ENCODE assay signal across 8 cellular contexts in genomic region chr16:31458073-31458834, GRCh38. TPM values are rescaled to one million over a fixed set of nuclear protein-coding genes. Genes with fewer than 3 reads are reported as not detected.
A peak's percentile ranks its signal among the peaks of the same experiment; 100 is the strongest.
DNase-seq lines count a peak whose midpoint lies in the region; ATAC-seq and TF ChIP-seq lines count a peak whose summit lies in the region.

No MANE protein-coding gene starts in this region.

- H3K27ac ChIP-seq in SJSA1: peak overlapping the region; percentile 100
- H3K27ac ChIP-seq in adrenal gland: peak overlapping the region; percentile 96 to 100 (median 99)
- no peak overlapping the region for H3K27ac ChIP-seq in iPS DF 6.9 (ENCODE audit: low read length)
- peak overlapping the region; percentile 97 for H3K27ac ChIP-seq in skeletal muscle tissue (ENCODE audit: low read depth, low read length)

- peak; percentile 85 for DNase-seq in NK-92 treated with Interleukin-12 subunit alpha and Interleukin-12 subunit beta, amount 100 ng/mL, for 24 hours (lab: John Stamatoyannopoulos, UW)
- no peak for DNase-seq in NK-92 (lab: John Stamatoyannopoulos, UW; ENCODE audit: unreplicated experiment)
- DNase-seq in SJSA1 (ENCODE audit: low read depth in 1 of 2, low spot score in 2 of 2): peak in 1 of 2 experiments; percentile 49
- peak in 6 of 7 donors; percentile 62 to 82 (median 68) for DNase-seq in adrenal gland
- no peak for DNase-seq in iPS DF 6.9 (ENCODE audit: low read depth, low spot score)
- no peak for DNase-seq in epidermal melanocyte (ENCODE audit: insufficient read length, low spot score)

- H3K27me3 ChIP-seq in SJSA1 (replicated peaks): no peaks in the 10 kb centered on the region
- no peaks in the 10 kb centered on the region for H3K27me3 ChIP-seq in adrenal gland
- H3K27me3 ChIP-seq in iPS DF 6.9 (ENCODE audit: control insufficient read depth, insufficient read depth, low read length): no peaks in the 10 kb centered on the region
- H3K27me3 ChIP-seq in skeletal muscle tissue (ENCODE audit: control insufficient read depth in 3 of 3, insufficient read depth in 3 of 3, low read length in 3 of 3): no peaks in the 10 kb centered on the region

- WGBS in adrenal gland, 4 donors: 0 to 1% (median 1%) methylated on average over 5 to 42 of the region's 42 CpGs
- no CpG with 5 or more reads among the region's 42 CpGs for WGBS in iPS DF 6.9 (ENCODE audit: insufficient coverage, insufficient read length)

- peak; percentile 11 to 60 for TF ChIP-seq POLR2A in adrenal gland (IDR thresholded peaks at IDR 0.05)

- intact Hi-C loops in adrenal gland (cut with DNase I): no loop called here

- TF ChIP-seq CTCF in adrenal gland (IDR thresholded peaks at IDR 0.05): peak in 3 of 6 experiments; percentile 20 to 30 (median 26)

- H3K9me3 ChIP-seq in SJSA1 (replicated peaks) (no peaks in the 10 kb centered on the region), adrenal gland (replicated peaks in 1 of 3) (no peaks in the 10 kb centered on the region), iPS DF 6.9 (ENCODE audit: control insufficient read depth, insufficient read depth, low read length) (no peaks in the 10 kb centered on the region), skeletal muscle tissue (ENCODE audit: control insufficient read depth in 3 of 3, low read length in 3 of 3) (no peaks in the 10 kb centered on the region)

- H3K4me1 ChIP-seq in SJSA1 (replicated peaks) (peaks cover 24% of the 10 kb centered on the region), adrenal gland (replicated peaks in 1 of 2) (peaks cover 37 to 57% of the 10 kb centered on the region in 2 donors), iPS DF 6.9 (ENCODE audit: control insufficient read depth, insufficient read depth, low read length) (peaks cover 5% of the 10 kb centered on the region), skeletal muscle tissue (ENCODE audit: control insufficient read depth in 3 of 3, insufficient read depth in 3 of 3, low read length in 3 of 3) (peaks cover 49 to 52% (median 50%) of the 10 kb centered on the region in 3 donors)

- H3K36me3 ChIP-seq in SJSA1 (peaks cover 23% of the 10 kb centered on the region), adrenal gland (replicated peaks in 1 of 2) (peaks cover 0 to 15% of the 10 kb centered on the region in 2 donors), iPS DF 6.9 (ENCODE audit: control insufficient read depth, insufficient read depth, low read length) (no peaks in the 10 kb centered on the region), skeletal muscle tissue (ENCODE audit: control insufficient read depth in 3 of 3, insufficient read depth in 3 of 3, low read length in 3 of 3) (peaks cover 12 to 14% (median 14%) of the 10 kb centered on the region in 3 donors)

- peak overlapping the region; percentile 95 to 99 (median 98) for H3K9ac ChIP-seq in skeletal muscle tissue (ENCODE audit: low read depth in 1 of 3, low read length in 3 of 3)

- peak; percentile 6 for ATAC-seq in HG03442 (IDR thresholded peaks at IDR 0.05; ENCODE audit: unreplicated experiment)

- peak overlapping the region; percentile 84 for H3K4me3 ChIP-seq in SJSA1
- peak overlapping the region; percentile 12 to 90 (median 48) for H3K4me3 ChIP-seq in adrenal gland
- H3K4me3 ChIP-seq in iPS DF 6.9 (ENCODE audit: low read length): peak overlapping the region; percentile 76; the same call in 1 of the 2 replicates
- peak overlapping the region; percentile 88 to 97 (median 96) for H3K4me3 ChIP-seq in skeletal muscle tissue (ENCODE audit: low read length in 3 of 3)

RNA-seq across cellular contexts. Expression of gene ARMC5, which starts 1.0 kb away (rescaled TPM):
- total RNA-seq in SJSA1 (2014; rRNA removed; shearing (Covaris generic)): 9.8 and 11.6 TPM in 2 replicates
- total RNA-seq in adrenal gland: 10 to 100 TPM in 6 of 8 donors, 1 to 10 TPM in 2; 9.1 to 20.3 (median 12.0) TPM
- polyA plus RNA-seq in adrenal gland: 10 to 100 TPM in 2 of 3 donors, 1 to 10 TPM in 1; 2.9 to 37.9 (median 24.5) TPM
- total RNA-seq in skeletal muscle tissue: 6.8 TPM

RNA-seq across cellular contexts. Expression of gene TGFB1I1, which starts 13.7 kb away (rescaled TPM):
- total RNA-seq in SJSA1 (2014; rRNA removed; shearing (Covaris generic)): 66.3 and 90.1 TPM in 2 replicates
- total RNA-seq in adrenal gland (10 to 100 TPM; 14.2 to 62.7 (median 34.8) TPM), skeletal muscle tissue (30.8 TPM)
- 10 to 100 TPM; 11.3 to 32.7 (median 29.7) TPM for polyA plus RNA-seq in adrenal gland

RNA-seq across cellular contexts. Expression of gene ZNF843, which starts 15.7 kb away (rescaled TPM):
- 0.32 TPM in 1 of 2 replicates, not detected in the other for total RNA-seq in SJSA1 (2014; rRNA removed; shearing (Covaris generic))
- total RNA-seq in adrenal gland (1 to 10 TPM in 6 of 8 donors, under 1 TPM in 2; 0.61 to 3.1 (median 1.8) TPM), skeletal muscle tissue (0.52 TPM)
- under 1 TPM; 0.37 to 0.97 (median 0.73) TPM for polyA plus RNA-seq in adrenal gland

RNA-seq across cellular contexts. Expression of gene SLC5A2, which starts 24.7 kb away (rescaled TPM):
- total RNA-seq in SJSA1 (2014; rRNA removed; shearing (Covaris generic)): not detected in 2 replicates
- total RNA-seq in adrenal gland (under 1 TPM in 1 of 8 donors, not detected in 7; 0.14 TPM), skeletal muscle tissue (not detected)
- 1 to 10 TPM in 2 of 3 donors, not detected in 1; 2.4 to 3.0 TPM for polyA plus RNA-seq in adrenal gland

RNA-seq across cellular contexts. Expression of gene COX6A2, which starts 30.1 kb away (rescaled TPM):
- total RNA-seq in SJSA1 (2014; rRNA removed; shearing (Covaris generic)): not detected in 2 replicates
- not detected for total RNA-seq in adrenal gland
- polyA plus RNA-seq in adrenal gland: 1 to 10 TPM in 2 of 3 donors, not detected in 1; 2.8 to 5.2 TPM
- 49.1 TPM for total RNA-seq in skeletal muscle tissue

Comparison
In these comparisons a context has a peak if more than half of its experiments do, and no peak if none do; other contexts are left out.
1. DNase-seq: peak in NK-92 treated with Interleukin-12 subunit alpha and Interleukin-12 subunit beta, amount 100 ng/mL, for 24 hours (single experiment) and adrenal gland (6 of 7); none in NK-92 (single experiment), iPS DF 6.9 (single experiment) and epidermal melanocyte (single experiment).
2. Peak in every context shown above with its lines, with median percentiles within 50 percentile points of each other: H3K4me3 ChIP-seq.